ENCODE assay signal across 13 cellular contexts in the genomic region with DNA sequence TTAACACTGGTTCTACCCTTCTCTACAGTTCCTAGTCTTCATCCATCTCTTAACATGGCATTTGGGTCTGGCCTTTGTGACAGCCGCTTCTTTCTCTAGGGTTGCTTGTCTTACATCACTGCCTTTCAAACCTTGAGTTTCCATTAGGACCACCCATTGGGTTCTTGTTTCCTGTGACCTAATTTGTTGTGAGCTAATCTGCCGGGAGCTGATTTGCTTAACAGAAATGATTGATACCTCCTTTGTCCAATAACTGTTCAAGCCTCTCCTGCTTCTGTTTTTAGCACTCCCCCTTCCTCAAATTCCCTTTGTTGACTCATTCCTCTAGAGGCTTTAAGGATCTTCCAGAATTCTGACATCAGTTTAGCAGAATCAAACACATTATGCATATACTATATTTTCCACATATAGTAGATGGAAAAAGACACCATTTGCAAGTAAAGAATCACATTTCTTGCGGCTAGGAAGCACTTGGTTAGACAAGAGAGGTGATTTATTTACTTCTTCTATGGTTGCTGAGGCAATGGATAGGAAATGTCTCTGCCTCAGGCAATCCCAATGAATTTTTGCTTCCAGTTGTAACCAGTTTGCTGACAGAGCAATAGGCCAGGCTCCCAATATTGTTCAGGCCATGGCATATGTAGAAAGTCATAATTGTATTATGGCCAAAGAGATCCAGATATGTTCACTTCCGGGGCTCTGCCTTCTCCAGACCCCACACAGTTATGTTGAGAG.
DNase-seq lines count a peak whose midpoint lies in the region; FAIRE-seq and TF ChIP-seq lines count a peak whose summit lies in the region.
"Had no signal": no experiment of that assay in that cellular context is flagged by ENCODE, and none has a peak within 500 bp of the region (broad histone marks: within the 10 kb centered on the region; RNA-seq: fewer than 3 reads in every experiment).

No MANE protein-coding gene starts in this region.

- FAIRE-seq in frontal cortex (lab: Jason Lieb, UNC) (no peak), small intestine (lab: Jason Lieb, UNC) (no peak)

- in situ Hi-C loops in astrocyte of the spinal cord (cut with HindIII; ENCODE audit: low sequenced_read_pairs): no loop called here

- peak; percentile 27 for DNase-seq in A172 (ENCODE audit: low spot score)
- DNase-seq in HT1080 (ENCODE audit: low read depth): peak; percentile 30
- peak; percentile 77 for DNase-seq in astrocyte of the spinal cord (ENCODE audit: low read depth, low spot score)
- DNase-seq in fibroblast of villous mesenchyme (ENCODE audit: low read depth): peak; percentile 45
- no peak for DNase-seq in frontal cortex (ENCODE audit: low spot score in 2 of 2)
- no peak for DNase-seq in NCI-H2029 treated with DMSO at 0.1 percent for 48 hours (lab: John Stamatoyannopoulos, UW)
- no peak for DNase-seq in small intestine
- DNase-seq in dorsolateral prefrontal cortex: no peak
- DNase-seq: activated CD4-positive, alpha-beta T cell treated with anti-CD3 and anti-CD28 coated beads, Interleukin-2, amount 50 U/mL, for 48 hours; NCI-H524; RPMI8226; T1000 had no signal

- WGBS in small intestine, 3 donors: 86 to 95% (median 88%) methylated on average over 4 of the region's 4 CpGs

- no peak overlapping the region for H3K4me3 ChIP-seq in astrocyte of the spinal cord (ENCODE audit: low read depth, low read length)
- no peak overlapping the region for H3K4me3 ChIP-seq in fibroblast of villous mesenchyme (ENCODE audit: low read depth, low read length)
- H3K4me3 ChIP-seq in small intestine (ENCODE audit: low read depth in 1 of 2, low read length in 2 of 2): no peak overlapping the region
- no peak overlapping the region for H3K4me3 ChIP-seq in dorsolateral prefrontal cortex

- no peaks in the 10 kb centered on the region for H3K27me3 ChIP-seq in small intestine (ENCODE audit: control insufficient read depth in 2 of 2, insufficient read depth in 2 of 2, low read length in 2 of 2)
- peaks cover 0 to 3% (median 0%) of the 10 kb centered on the region in 45 donors for H3K27me3 ChIP-seq in dorsolateral prefrontal cortex

- H3K27ac ChIP-seq in small intestine (ENCODE audit: low read depth in 1 of 2, low read length in 1 of 2): no peak overlapping the region
- H3K27ac ChIP-seq in dorsolateral prefrontal cortex: no peak overlapping the region
- H3K27ac ChIP-seq: parathyroid adenoma had no signal

- H3K9me3 ChIP-seq in small intestine (ENCODE audit: control insufficient read depth, low read depth): no peaks in the 10 kb centered on the region

- TF ChIP-seq CTCF in astrocyte of the spinal cord (IDR thresholded peaks at IDR 0.05; ENCODE audit: low read depth, low read length): no peak
- TF ChIP-seq CTCF in fibroblast of villous mesenchyme (IDR thresholded peaks at IDR 0.05; ENCODE audit: insufficient read depth, low read depth, low read length): no peak
- TF ChIP-seq CTCF in dorsolateral prefrontal cortex (IDR thresholded peaks at IDR 0.05 in 54 of 56, conservative IDR thresholded peaks at IDR 0.05 in 2 of 56; ENCODE audit: low read depth in 1 of 56, partially characterized antibody in 56 of 56): no peak

- intact Hi-C loops in dorsolateral prefrontal cortex (cut with DNase I): no loop called here

- no peaks in the 10 kb centered on the region for H3K4me1 ChIP-seq in small intestine (ENCODE audit: control insufficient read depth in 2 of 2, insufficient read depth in 1 of 2, low read depth in 1 of 2, low read length in 1 of 2)

- no peaks in the 10 kb centered on the region for H3K36me3 ChIP-seq in small intestine (ENCODE audit: control insufficient read depth in 2 of 2, insufficient read depth in 2 of 2, low read length in 2 of 2)

Comparison
In these comparisons a context has a peak if more than half of its experiments do, and no peak if none do; other contexts are left out.
1. DNase-seq: peak in A172 (single experiment), HT1080 (single experiment), astrocyte of the spinal cord (single experiment) and fibroblast of villous mesenchyme (single experiment); none in frontal cortex (0 of 2), NCI-H2029 treated with DMSO at 0.1 percent for 48 hours (single experiment), small intestine (single experiment) and dorsolateral prefrontal cortex (0 of 10).